ENCODE assay signal across 8 cellular contexts in the genomic region with DNA sequence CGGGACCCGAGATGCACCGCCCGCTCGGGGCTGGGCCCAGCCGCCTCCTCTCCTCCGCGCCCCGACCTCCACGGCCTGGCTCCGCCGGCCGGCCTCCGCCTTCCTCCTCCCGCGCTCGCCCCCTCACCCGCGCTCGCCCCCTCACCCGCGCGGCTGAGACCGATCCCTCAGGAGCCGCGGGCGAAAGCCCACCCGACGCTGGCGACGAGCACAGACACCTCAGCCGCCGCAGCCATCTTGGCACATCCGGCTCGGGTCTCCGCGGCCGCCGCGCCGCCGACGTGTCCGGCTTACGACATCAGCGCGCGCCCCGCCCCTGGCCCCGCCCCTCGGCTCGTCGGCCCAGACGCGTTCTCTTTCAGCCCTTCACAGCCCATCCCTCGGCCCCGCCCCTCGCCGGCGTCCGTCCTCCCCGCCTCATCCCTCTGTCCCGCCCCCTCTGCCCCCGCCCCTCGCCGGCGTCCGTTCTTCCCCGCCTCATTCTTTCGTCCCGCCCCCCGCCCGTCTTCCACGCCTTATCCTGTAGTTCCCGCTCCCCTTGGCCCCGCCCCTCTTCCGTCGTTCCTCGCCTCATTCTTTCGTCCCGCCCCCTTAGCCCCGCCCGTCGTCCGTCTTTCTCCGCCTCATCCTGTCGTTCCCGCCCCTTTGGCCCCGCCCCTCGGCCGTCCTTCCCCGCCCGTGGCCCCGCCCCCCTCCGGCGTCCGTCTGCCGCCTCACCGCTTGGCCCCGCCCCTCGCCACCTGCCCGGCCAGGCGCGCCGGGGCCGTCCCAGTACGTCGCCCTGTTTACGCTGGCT. TPM values are rescaled to one million over a fixed set of nuclear protein-coding genes. Genes with fewer than 3 reads are reported as not detected.
DNase-seq lines count a peak whose midpoint lies in the region; ATAC-seq and TF ChIP-seq lines count a peak whose summit lies in the region.

A gene with protein sequence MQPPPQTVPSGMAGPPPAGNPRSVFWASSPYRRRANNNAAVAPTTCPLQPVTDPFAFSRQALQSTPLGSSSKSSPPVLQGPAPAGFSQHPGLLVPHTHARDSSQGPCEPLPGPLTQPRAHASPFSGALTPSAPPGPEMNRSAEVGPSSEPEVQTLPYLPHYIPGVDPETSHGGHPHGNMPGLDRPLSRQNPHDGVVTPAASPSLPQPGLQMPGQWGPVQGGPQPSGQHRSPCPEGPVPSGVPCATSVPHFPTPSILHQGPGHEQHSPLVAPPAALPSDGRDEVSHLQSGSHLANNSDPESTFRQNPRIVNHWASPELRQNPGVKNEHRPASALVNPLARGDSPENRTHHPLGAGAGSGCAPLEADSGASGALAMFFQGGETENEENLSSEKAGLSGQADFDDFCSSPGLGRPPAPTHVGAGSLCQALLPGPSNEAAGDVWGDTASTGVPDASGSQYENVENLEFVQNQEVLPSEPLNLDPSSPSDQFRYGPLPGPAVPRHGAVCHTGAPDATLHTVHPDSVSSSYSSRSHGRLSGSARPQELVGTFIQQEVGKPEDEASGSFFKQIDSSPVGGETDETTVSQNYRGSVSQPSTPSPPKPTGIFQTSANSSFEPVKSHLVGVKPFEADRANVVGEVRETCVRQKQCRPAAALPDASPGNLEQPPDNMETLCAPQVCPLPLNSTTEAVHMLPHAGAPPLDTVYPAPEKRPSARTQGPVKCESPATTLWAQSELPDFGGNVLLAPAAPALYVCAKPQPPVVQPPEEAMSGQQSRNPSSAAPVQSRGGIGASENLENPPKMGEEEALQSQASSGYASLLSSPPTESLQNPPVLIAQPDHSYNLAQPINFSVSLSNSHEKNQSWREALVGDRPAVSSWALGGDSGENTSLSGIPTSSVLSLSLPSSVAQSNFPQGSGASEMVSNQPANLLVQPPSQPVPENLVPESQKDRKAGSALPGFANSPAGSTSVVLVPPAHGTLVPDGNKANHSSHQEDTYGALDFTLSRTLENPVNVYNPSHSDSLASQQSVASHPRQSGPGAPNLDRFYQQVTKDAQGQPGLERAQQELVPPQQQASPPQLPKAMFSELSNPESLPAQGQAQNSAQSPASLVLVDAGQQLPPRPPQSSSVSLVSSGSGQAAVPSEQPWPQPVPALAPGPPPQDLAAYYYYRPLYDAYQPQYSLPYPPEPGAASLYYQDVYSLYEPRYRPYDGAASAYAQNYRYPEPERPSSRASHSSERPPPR (N-terminal part only) (minus strand): TSS at position 248 of the 796 bp plus-strand sequence. CDS start 5,425 bp downstream, outside the sequence.

- H3K27me3 ChIP-seq in BLaER1 (no peaks in the 10 kb centered on the region), colonic mucosa (no peaks in the 10 kb centered on the region)

- H3K9ac ChIP-seq in BLaER1 (peak within 1 kb of the TSS; percentile 100), colonic mucosa (ENCODE audit: low read depth in 2 of 2, low read length in 2 of 2) (peak within 1 kb of the TSS; percentile 85 to 97)

- peak; percentile 59 for ATAC-seq in GM19351 (IDR thresholded peaks at IDR 0.05; ENCODE audit: unreplicated experiment)
- peak; percentile 44 for ATAC-seq in HG03520 (IDR thresholded peaks at IDR 0.05; ENCODE audit: unreplicated experiment)
- ATAC-seq in left colon, result peak; percentile 75

- peaks cover 2% of the 10 kb centered on the region for H3K27me3 Mint-ChIP-seq in activated CD4-positive, alpha-beta T cell treated with anti-CD3 and anti-CD28 coated beads, Interleukin-2, amount 10 ng/mL, durations not matched to agents 24 days and 14 days

- intact Hi-C loops in activated CD4-positive, alpha-beta T cell treated with anti-CD3 and anti-CD28 coated beads, Interleukin-2, amount 10 ng/mL, durations not matched to agents 24 days and 14 days (cut with micrococcal nuclease), result loop anchor here (1.0 to 5.0 kb wide), 4 partner anchors 56 to 969 kb away; a partner anchor contains a TSS
- intact Hi-C loops in colonic mucosa (cut with DNase I), result loop anchor here (5.0 kb wide), 1 partner anchor 71 kb away; a partner anchor contains a TSS
- intact Hi-C loops in left colon (cut with DNase I, micrococcal nuclease), result no loop called here

- no peaks in the 10 kb centered on the region for H3K9me3 Mint-ChIP-seq in activated CD4-positive, alpha-beta T cell treated with anti-CD3 and anti-CD28 coated beads, Interleukin-2, amount 10 ng/mL, durations not matched to agents 24 days and 14 days

- H3K9me3 ChIP-seq in BLaER1, result no peaks in the 10 kb centered on the region
- H3K9me3 ChIP-seq in colonic mucosa, result no peaks in the 10 kb centered on the region

- H3K4me3 Mint-ChIP-seq in activated CD4-positive, alpha-beta T cell treated with anti-CD3 and anti-CD28 coated beads, Interleukin-2, amount 10 ng/mL, durations not matched to agents 24 days and 14 days, result peak within 1 kb of the TSS; percentile 94

- peak within 1 kb of the TSS; percentile 97 for H3K27ac Mint-ChIP-seq in activated CD4-positive, alpha-beta T cell treated with anti-CD3 and anti-CD28 coated beads, Interleukin-2, amount 10 ng/mL, durations not matched to agents 24 days and 14 days

- H3K4me3 ChIP-seq in BLaER1 (peak within 1 kb of the TSS; percentile 100), colonic mucosa (peak within 1 kb of the TSS; percentile 96)

- H3K36me3 ChIP-seq in BLaER1 (peaks cover 27% of the 10 kb centered on the region), colonic mucosa (no peaks in the 10 kb centered on the region)

- peaks cover 20% of the 10 kb centered on the region for H3K4me1 Mint-ChIP-seq in activated CD4-positive, alpha-beta T cell treated with anti-CD3 and anti-CD28 coated beads, Interleukin-2, amount 10 ng/mL, durations not matched to agents 24 days and 14 days

- H3K36me3 Mint-ChIP-seq in activated CD4-positive, alpha-beta T cell treated with anti-CD3 and anti-CD28 coated beads, Interleukin-2, amount 10 ng/mL, durations not matched to agents 24 days and 14 days (ENCODE audit: low read depth), result peaks cover 17% of the 10 kb centered on the region

- peak within 1 kb of the TSS; percentile 99 for H3K4me2 ChIP-seq in BLaER1

- peak within 1 kb of the TSS; percentile 99 for H3K27ac ChIP-seq in BLaER1
- peak within 1 kb of the TSS; percentile 99 for H3K27ac ChIP-seq in colonic mucosa

- peaks cover 74% of the 10 kb centered on the region for H4K20me1 ChIP-seq in BLaER1

- peak; percentile 85 for DNase-seq in NCI-H526 treated with DMSO at 0.1 percent for 48 hours (lab: John Stamatoyannopoulos, UW)
- peak; percentile 99 for DNase-seq in activated CD4-positive, alpha-beta T cell treated with anti-CD3 and anti-CD28 coated beads, Interleukin-2, amount 10 ng/mL, durations not matched to agents 24 days and 14 days
- DNase-seq in colonic mucosa, result peak; percentile 100
- DNase-seq in left colon, result peak; percentile 99 to 100
- peak; percentile 100 for DNase-seq in stimulated activated CD4-positive, alpha-beta T cell treated with anti-CD3 and anti-CD28 coated beads, Interleukin-1b, Interleukin-23, amount 100 ng/mL, for 4 hours (ENCODE audit: low read depth in 2 of 2)

- no peak for TF ChIP-seq CTCF in colonic mucosa (IDR thresholded peaks at IDR 0.05)

- H3K4me1 ChIP-seq in BLaER1 (peaks cover 42% of the 10 kb centered on the region), colonic mucosa (peaks cover 18% of the 10 kb centered on the region)

RNA-seq across cellular contexts. Expression of the gene that starts here (rescaled TPM):
- 79.2 and 81.2 TPM in 2 replicates for total RNA-seq in activated CD4-positive, alpha-beta T cell treated with anti-CD3 and anti-CD28 coated beads, Interleukin-2, amount 10 ng/mL, durations not matched to agents 24 days and 14 days
- total RNA-seq in colonic mucosa, result 100 to 1,000 TPM in 1 of 2 donors, 10 to 100 TPM in 1; 66.2 to 104 TPM
- 10 to 100 TPM; 64.2 to 82.4 TPM for total RNA-seq in left colon

Comparison
In these comparisons a context has a peak if more than half of its experiments do, and no peak if none do; other contexts are left out.
1. Peak in every context shown above with its lines: DNase-seq, ATAC-seq, H3K4me3 ChIP-seq and H3K27ac ChIP-seq.
2. intact Hi-C loops: an anchor here in activated CD4-positive, alpha-beta T cell treated with anti-CD3 and anti-CD28 coated beads, Interleukin-2, amount 10 ng/mL, durations not matched to agents 24 days and 14 days (1.0 to 5.0 kb wide) and colonic mucosa (5.0 kb wide); none called in left colon.